ENCODE assay signal across 8 cellular contexts in the genomic region with DNA sequence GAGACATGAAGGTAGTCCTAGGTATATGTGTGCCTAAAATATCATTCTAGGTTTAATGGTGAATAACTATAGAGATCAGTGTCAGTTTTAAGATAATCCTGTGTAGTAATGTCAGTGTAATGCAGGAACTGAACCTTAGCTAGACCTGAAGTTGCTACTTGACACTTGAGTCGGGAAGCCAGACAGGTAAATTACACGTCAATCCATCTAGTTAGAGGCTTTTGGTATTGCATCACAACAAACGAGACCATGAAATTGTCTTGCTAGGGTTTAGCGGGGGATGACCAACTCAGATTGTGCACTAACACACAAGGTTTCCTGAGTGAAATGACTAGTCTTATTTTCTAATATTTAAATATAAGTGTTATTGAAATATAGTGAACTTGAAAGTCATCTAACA. TPM values are rescaled to one million over a fixed set of nuclear protein-coding genes. Genes with fewer than 3 reads are reported as not detected.
DNase-seq lines count a peak whose midpoint lies in the region; ATAC-seq, FAIRE-seq and TF ChIP-seq lines count a peak whose summit lies in the region.

No MANE protein-coding gene starts in this region.

- CTCF ChIA-PET in activated CD4-positive, alpha-beta memory T cell treated with anti-CD3 and anti-CD28 coated beads for 36 hours (lab: Charles Lee) = interaction anchor here (0.7 to 7.2 kb wide), 8 partner anchors 11 to 562 kb away, joined by 3 to 102 read pairs (median 7); no protein-coding TSS in a partner anchor

- H3K27ac ChIP-seq in suprapubic skin = peak overlapping the region; percentile 98

- H3K4me1 ChIP-seq in suprapubic skin = peaks cover 51% of the 10 kb centered on the region

- no peaks in the 10 kb centered on the region for H3K9me3 Mint-ChIP-seq in activated T-cell treated with anti-CD3 and anti-CD28 coated beads, Interleukin-2, amount 50 U/mL, for 24 hours
- no peaks in the 10 kb centered on the region for H3K9me3 Mint-ChIP-seq in activated CD4-positive, alpha-beta memory T cell treated with anti-CD3 and anti-CD28 coated beads for 36 hours
- no peaks in the 10 kb centered on the region for H3K9me3 Mint-ChIP-seq in immature natural killer cell

- H3K36me3 ChIP-seq in suprapubic skin = peaks cover 6% of the 10 kb centered on the region

- intact Hi-C loops in activated CD4-positive, alpha-beta memory T cell treated with anti-CD3 and anti-CD28 coated beads for 36 hours (cut with micrococcal nuclease) = loop anchor here (1.0 to 10.0 kb wide), 8 partner anchors 7 to 1757 kb away; a partner anchor contains a TSS

- H3K27ac Mint-ChIP-seq in activated T-cell treated with anti-CD3 and anti-CD28 coated beads, Interleukin-2, amount 50 U/mL, for 24 hours = peak overlapping the region; percentile 50
- H3K27ac Mint-ChIP-seq in activated CD4-positive, alpha-beta memory T cell treated with anti-CD3 and anti-CD28 coated beads for 36 hours = peak overlapping the region; percentile 52
- H3K27ac Mint-ChIP-seq in immature natural killer cell = peak overlapping the region; percentile 69 to 96 (median 94)

- peaks cover 69% of the 10 kb centered on the region for H3K4me1 Mint-ChIP-seq in activated T-cell treated with anti-CD3 and anti-CD28 coated beads, Interleukin-2, amount 50 U/mL, for 24 hours (ENCODE audit: low read depth)
- peaks cover 60% of the 10 kb centered on the region for H3K4me1 Mint-ChIP-seq in activated CD4-positive, alpha-beta memory T cell treated with anti-CD3 and anti-CD28 coated beads for 36 hours (ENCODE audit: low read depth)
- H3K4me1 Mint-ChIP-seq in immature natural killer cell = peaks cover 51 to 63% of the 10 kb centered on the region in 2 donors

- POLR2A ChIA-PET in activated CD4-positive, alpha-beta memory T cell treated with anti-CD3 and anti-CD28 coated beads for 36 hours (lab: Charles Lee) = interaction anchor here (1.0 to 5.3 kb wide), 3 partner anchors 10 to 84 kb away, joined by 3 to 43 read pairs (median 5); a partner anchor contains a TSS

- FAIRE-seq in H54 (lab: Jason Lieb, UNC) = no peak

- H3K4me3 Mint-ChIP-seq in activated T-cell treated with anti-CD3 and anti-CD28 coated beads, Interleukin-2, amount 50 U/mL, for 24 hours = peak overlapping the region; percentile 76
- peak overlapping the region; percentile 64 for H3K4me3 Mint-ChIP-seq in activated CD4-positive, alpha-beta memory T cell treated with anti-CD3 and anti-CD28 coated beads for 36 hours
- peak overlapping the region; percentile 78 to 88 (median 80) for H3K4me3 Mint-ChIP-seq in immature natural killer cell

- TF ChIP-seq POLR2A in suprapubic skin (IDR thresholded peaks at IDR 0.05) (no peak), H54 (IDR thresholded peaks at IDR 0.05; ENCODE audit: low read depth, low read length) (no peak)

- ATAC-seq in HG02798 (IDR thresholded peaks at IDR 0.05; ENCODE audit: poor library complexity, unreplicated experiment) = no peak

- no peaks in the 10 kb centered on the region for H3K27me3 ChIP-seq in suprapubic skin

- DNase-seq in activated T-cell treated with anti-CD3 and anti-CD28 coated beads, Interleukin-2, amount 50 U/mL, for 24 hours = no peak
- DNase-seq in activated T-cell treated with anti-CD3 and anti-CD28 coated beads, Interleukin-2, amount 50 U/mL, for 48 hours = no peak
- DNase-seq in activated CD4-positive, alpha-beta memory T cell treated with anti-CD3 and anti-CD28 coated beads for 36 hours = no peak
- DNase-seq in immature natural killer cell (no peak), suprapubic skin (ENCODE audit: low spot score in 2 of 2) (no peak), middle frontal gyrus (ENCODE audit: extremely low spot score, low spot score) (no peak), H54 (ENCODE audit: insufficient read length, low spot score) (no peak)

- no peaks in the 10 kb centered on the region for H3K9me3 ChIP-seq in suprapubic skin

- H3K36me3 Mint-ChIP-seq in activated T-cell treated with anti-CD3 and anti-CD28 coated beads, Interleukin-2, amount 50 U/mL, for 24 hours (ENCODE audit: low read depth) = peaks cover 21% of the 10 kb centered on the region
- H3K36me3 Mint-ChIP-seq in activated CD4-positive, alpha-beta memory T cell treated with anti-CD3 and anti-CD28 coated beads for 36 hours = peaks cover 8% of the 10 kb centered on the region
- H3K36me3 Mint-ChIP-seq in immature natural killer cell = peaks cover 6 to 12% (median 12%) of the 10 kb centered on the region in 3 donors

- TF ChIP-seq EP300 in suprapubic skin (IDR thresholded peaks at IDR 0.05) = no peak

- H3K4me3 ChIP-seq in suprapubic skin = peak overlapping the region; percentile 76

- no peak for TF ChIP-seq CTCF in suprapubic skin (IDR thresholded peaks at IDR 0.05)

- WGBS in suprapubic skin = 64% methylated on average over 4 of the region's 4 CpGs

- no peaks in the 10 kb centered on the region for H3K27me3 Mint-ChIP-seq in activated T-cell treated with anti-CD3 and anti-CD28 coated beads, Interleukin-2, amount 50 U/mL, for 24 hours
- no peaks in the 10 kb centered on the region for H3K27me3 Mint-ChIP-seq in activated CD4-positive, alpha-beta memory T cell treated with anti-CD3 and anti-CD28 coated beads for 36 hours
- H3K27me3 Mint-ChIP-seq in immature natural killer cell (ENCODE audit: low read depth in 3 of 3) = peaks cover 41 to 56% (median 53%) of the 10 kb centered on the region in 3 donors

RNA-seq across cellular contexts. Expression of a gene that starts 2.0 kb away (rescaled TPM):
- 10 to 100 TPM; 43.3 to 43.4 TPM for total RNA-seq in activated CD4-positive, alpha-beta memory T cell treated with anti-CD3 and anti-CD28 coated beads for 36 hours
- polyA plus RNA-seq in immature natural killer cell = 100 to 1,000 TPM; 110 to 163 (median 141) TPM
- 100 to 1,000 TPM; 102 to 129 (median 109) TPM for total RNA-seq in suprapubic skin
